11 cellular contexts compared by ENCODE assay signal in the genomic region with DNA sequence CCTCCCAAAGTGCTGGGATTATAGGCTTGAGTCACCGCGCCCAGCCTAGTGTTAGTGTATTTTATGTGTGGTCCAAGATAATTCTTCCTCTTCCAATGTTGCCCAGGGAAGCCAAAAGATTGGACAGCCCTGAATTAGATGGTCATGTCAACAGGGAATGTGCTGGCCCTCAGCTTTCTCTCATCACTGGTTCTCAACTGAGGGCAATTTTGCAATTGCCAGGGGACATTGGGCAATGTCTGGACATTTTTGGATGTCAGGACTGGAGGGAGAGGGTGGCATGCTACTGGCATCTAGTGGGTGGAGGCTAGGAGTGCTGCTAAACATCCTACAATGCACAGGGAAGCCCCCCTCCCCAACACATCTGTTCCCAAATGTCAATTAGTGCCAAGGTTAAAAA.
DNase-seq lines count a peak whose midpoint lies in the region; TF ChIP-seq lines count a peak whose summit lies in the region.
"Had no signal": no experiment of that assay in that cellular context is flagged by ENCODE, and none has a peak within 500 bp of the region (broad histone marks: within the 10 kb centered on the region; RNA-seq: fewer than 3 reads in every experiment).

No MANE protein-coding gene starts in this region.

- no peaks in the 10 kb centered on the region for H4K20me1 ChIP-seq in Karpas-422 (ENCODE audit: insufficient read depth, low read depth, low read length)

- H3K36me3 Mint-ChIP-seq in osteocyte (ENCODE audit: unreplicated experiment), result no peaks in the 10 kb centered on the region
- H3K36me3 Mint-ChIP-seq: CD4-positive, alpha-beta memory T cell; natural killer cell had no signal

- TF ChIP-seq CTCF in esophagus squamous epithelium (IDR thresholded peaks at IDR 0.05) (no peak), osteocyte (IDR thresholded peaks at IDR 0.05) (no peak)

- no peaks in the 10 kb centered on the region for H3K9me3 Mint-ChIP-seq in osteocyte (ENCODE audit: unreplicated experiment)
- H3K9me3 Mint-ChIP-seq: CD4-positive, alpha-beta memory T cell; natural killer cell had no signal

- H3K36me3 ChIP-seq in esophagus squamous epithelium, result no peaks in the 10 kb centered on the region
- no peaks in the 10 kb centered on the region for H3K36me3 ChIP-seq in Karpas-422 (ENCODE audit: insufficient read depth, low read length)

- 100% methylated on average over 1 to 2 of the region's 2 CpGs for WGBS in esophagus squamous epithelium, 2 donors

- no peaks in the 10 kb centered on the region for H3K9me2 ChIP-seq in Karpas-422 (replicated peaks; ENCODE audit: insufficient read depth, low read length)

- intact Hi-C loops in esophagus squamous epithelium (cut with DNase I), result loop anchor here (10.0 kb wide), 1 partner anchor 264 kb away; no protein-coding TSS in a partner anchor

- H3K4me2 ChIP-seq in Karpas-422 (ENCODE audit: low read depth, low read length, poor library complexity, severe bottlenecking), result no peak overlapping the region

- H3K27me3 Mint-ChIP-seq in osteocyte (ENCODE audit: unreplicated experiment), result no peaks in the 10 kb centered on the region

- peak overlapping the region in 3 of 4 donors; percentile 40 to 78 (median 75) for H3K27ac ChIP-seq in esophagus squamous epithelium
- H3K27ac ChIP-seq in Karpas-422 (ENCODE audit: low read length), result no peak overlapping the region
- H3K27ac ChIP-seq: foreskin keratinocyte had no signal

- no peaks in the 10 kb centered on the region for H3K9me3 ChIP-seq in esophagus squamous epithelium
- no peaks in the 10 kb centered on the region for H3K9me3 ChIP-seq in Karpas-422 (ENCODE audit: low read length)

- H3K4me3 ChIP-seq in esophagus squamous epithelium, result no peak overlapping the region
- no peak overlapping the region for H3K4me3 ChIP-seq in Karpas-422 (ENCODE audit: low read length)

- DNase-seq in Daoy (ENCODE audit: low read depth) (peak; percentile 40), NCI-H69 (lab: John Stamatoyannopoulos, UW) (peak; percentile 70), esophagus squamous epithelium (lab: John Stamatoyannopoulos, UW) (no peak), osteocyte (ENCODE audit: extremely low spot score, unreplicated experiment) (no peak), NCI-H526 treated with DMSO at 0.1 percent for 48 hours (lab: John Stamatoyannopoulos, UW) (no peak), globus pallidus (ENCODE audit: low spot score) (no peak), Karpas-422 (no peak)
- DNase-seq in activated effector memory CD4-positive, alpha-beta T cell treated with anti-CD3 and anti-CD28 coated beads, Interleukin-2, amount 50 U/mL, for 16 hours, result no peak

- H3K9ac ChIP-seq in Karpas-422 (ENCODE audit: low read length), result no peak overlapping the region

- H3K4me3 Mint-ChIP-seq in osteocyte (ENCODE audit: unreplicated experiment), result no peak overlapping the region
- H3K4me3 Mint-ChIP-seq: CD4-positive, alpha-beta memory T cell; natural killer cell had no signal

- H3K4me1 Mint-ChIP-seq in osteocyte (ENCODE audit: unreplicated experiment), result peaks cover 55% of the 10 kb centered on the region
- H3K4me1 Mint-ChIP-seq: CD4-positive, alpha-beta memory T cell; natural killer cell had no signal

- H3K27me3 ChIP-seq in esophagus squamous epithelium (no peaks in the 10 kb centered on the region), Karpas-422 (ENCODE audit: low read length) (no peaks in the 10 kb centered on the region)
- H3K27me3 ChIP-seq: foreskin keratinocyte had no signal

- no peak overlapping the region for H2AFZ ChIP-seq in Karpas-422 (ENCODE audit: low read length)

- H3K4me1 ChIP-seq in esophagus squamous epithelium (peaks cover 11 to 61% (median 42%) of the 10 kb centered on the region in 3 donors), Karpas-422 (ENCODE audit: low read length) (no peaks in the 10 kb centered on the region)

- no peaks in the 10 kb centered on the region for H3K79me2 ChIP-seq in Karpas-422 (ENCODE audit: low read length)

- H3K27ac Mint-ChIP-seq in osteocyte (ENCODE audit: unreplicated experiment), result peak overlapping the region; percentile 47
- H3K27ac Mint-ChIP-seq: CD4-positive, alpha-beta memory T cell; natural killer cell had no signal

- TF ChIP-seq POLR2A in esophagus squamous epithelium (IDR thresholded peaks at IDR 0.05), result no peak

Comparison
In these comparisons a context has a peak if more than half of its experiments do, and no peak if none do; other contexts are left out.
1. DNase-seq: peak in Daoy (single experiment) and NCI-H69 (single experiment); none in esophagus squamous epithelium (single experiment), osteocyte (single experiment), NCI-H526 treated with DMSO at 0.1 percent for 48 hours (single experiment), globus pallidus (single experiment), activated effector memory CD4-positive, alpha-beta T cell treated with anti-CD3 and anti-CD28 coated beads, Interleukin-2, amount 50 U/mL, for 16 hours (single experiment) and Karpas-422 (single experiment).